Comparison of ENCODE assay signal across 2 cellular contexts in the genomic region with DNA sequence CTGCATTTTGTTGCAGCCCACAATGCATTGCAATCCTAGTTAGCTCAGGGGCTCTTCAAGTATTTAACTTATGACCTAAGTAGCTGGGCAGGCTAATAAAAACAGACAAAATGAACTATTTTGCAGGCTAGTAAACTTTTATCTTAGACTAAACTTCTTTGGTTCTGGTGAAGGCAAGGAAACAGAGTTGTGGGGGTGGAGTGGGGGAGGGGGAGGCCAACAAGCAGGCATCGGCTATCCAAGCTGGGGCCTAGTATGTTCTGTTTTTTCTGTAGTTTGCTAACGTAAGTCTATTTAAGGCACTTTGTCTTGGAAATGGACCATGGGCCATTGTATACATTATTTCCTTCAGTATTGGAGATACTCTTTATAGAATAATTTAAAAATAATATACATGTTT. TPM values are rescaled to one million over a fixed set of nuclear protein-coding genes. Genes with fewer than 3 reads are reported as not detected.
"Had no signal": no experiment of that assay in that cellular context is flagged by ENCODE, and none has a peak within 500 bp of the region (broad histone marks: within the 10 kb centered on the region; RNA-seq: fewer than 3 reads in every experiment).

No MANE protein-coding gene starts in this region.

RNA-seq across cellular contexts. Expression of a gene that starts 31.5 kb away (rescaled TPM):
- total RNA-seq: G401, GM12878 had no signal
